24 cellular contexts compared by ENCODE assay signal in genomic region chr10:88418871-88419270, GRCh38.
"Had no signal": no experiment of that assay in that cellular context is flagged by ENCODE, and none has a peak within 500 bp of the region (broad histone marks: within the 10 kb centered on the region; RNA-seq: fewer than 3 reads in every experiment).

No MANE protein-coding gene starts in this region.

- H3K27ac Mint-ChIP-seq: naive thymus-derived CD4-positive, alpha-beta T cell; natural killer cell treated with Interleukin-12 subunit alpha and Interleukin-12 subunit beta and Interleukin-15 and Interleukin-18, amount 100 ng/mL, for 72 hours; progenitor cell of endocrine pancreas; stimulated activated memory B cell treated with anti-CD40 and anti-IgM and Interleukin-4, amounts not matched to agents 10 μg/mL and 1 μg/mL and 100 μg/mL, for 72 hours; stimulated activated naive CD8-positive, alpha-beta T cell treated with anti-CD3 and anti-CD28 coated beads, Interleukin-15, amount 100 ng/mL, for 72 hours had no signal

- H3K4me1 Mint-ChIP-seq: stimulated activated memory B cell treated with anti-CD40 and anti-IgM and Interleukin-4, amounts not matched to agents 10 μg/mL and 1 μg/mL and 100 μg/mL, for 72 hours; stimulated activated naive CD8-positive, alpha-beta T cell treated with anti-CD3 and anti-CD28 coated beads, Interleukin-15, amount 100 ng/mL, for 72 hours had no signal

- H3K36me3 Mint-ChIP-seq: naive thymus-derived CD4-positive, alpha-beta T cell; natural killer cell treated with Interleukin-12 subunit alpha and Interleukin-12 subunit beta and Interleukin-15 and Interleukin-18, amount 100 ng/mL, for 72 hours; stimulated activated memory B cell treated with anti-CD40 and anti-IgM and Interleukin-4, amounts not matched to agents 10 μg/mL and 1 μg/mL and 100 μg/mL, for 72 hours had no signal

- H3K4me3 ChIP-seq: left ventricle myocardium inferior, lung, mucosa of descending colon, ovary, right atrium auricular region, right lobe of liver, smooth muscle cell, tibial nerve, upper lobe of left lung, vagina had no signal

- H3K36me3 ChIP-seq: left ventricle myocardium inferior, ovary, right atrium auricular region, right lobe of liver, tibial nerve, upper lobe of left lung, vagina had no signal

- H3K9me3 Mint-ChIP-seq: naive thymus-derived CD4-positive, alpha-beta T cell; natural killer cell treated with Interleukin-12 subunit alpha and Interleukin-12 subunit beta and Interleukin-15 and Interleukin-18, amount 100 ng/mL, for 72 hours; stimulated activated memory B cell treated with anti-CD40 and anti-IgM and Interleukin-4, amounts not matched to agents 10 μg/mL and 1 μg/mL and 100 μg/mL, for 72 hours; stimulated activated naive CD8-positive, alpha-beta T cell treated with anti-CD3 and anti-CD28 coated beads, Interleukin-15, amount 100 ng/mL, for 72 hours had no signal

- H3K9me3 ChIP-seq: left ventricle myocardium inferior, mucosa of descending colon, ovary, right atrium auricular region, right lobe of liver, tibial nerve, upper lobe of left lung, vagina had no signal

- H3K4me1 ChIP-seq: right lobe of liver, upper lobe of left lung, vagina had no signal

- H3K4me3 Mint-ChIP-seq: naive thymus-derived CD4-positive, alpha-beta T cell; natural killer cell treated with Interleukin-12 subunit alpha and Interleukin-12 subunit beta and Interleukin-15 and Interleukin-18, amount 100 ng/mL, for 72 hours; stimulated activated memory B cell treated with anti-CD40 and anti-IgM and Interleukin-4, amounts not matched to agents 10 μg/mL and 1 μg/mL and 100 μg/mL, for 72 hours; stimulated activated naive CD8-positive, alpha-beta T cell treated with anti-CD3 and anti-CD28 coated beads, Interleukin-15, amount 100 ng/mL, for 72 hours had no signal

- DNase-seq: hippocampal formation; islet precursor cell; left ventricle myocardium inferior; midbrain; mucosa of descending colon; naive thymus-derived CD4-positive, alpha-beta T cell; ovary; right lobe of liver; stimulated activated CD4-positive, alpha-beta T cell treated with anti-CD3 and anti-CD28 coated beads, Interleukin-1b, Interleukin-23, amount 100 ng/mL, for 48 hours; stimulated activated CD4-positive, alpha-beta T cell treated with anti-CD3 and anti-CD28 coated beads, Interleukin-2, amount 100 ng/mL, for 48 hours; stimulated activated CD4-positive, alpha-beta T cell treated with anti-CD3 and anti-CD28 coated beads, Interleukin-4, amount 100 ng/mL, for 4 hours; stimulated activated CD8-positive, alpha-beta memory T cell treated with anti-CD3 and anti-CD28 coated beads, Interleukin-4, amount 100 ng/mL, for 48 hours; stimulated activated naive CD4-positive, alpha-beta T cell treated with Interleukin-2 at 50 U/mL for 16 hours; stimulated activated naive CD8-positive, alpha-beta T cell treated with anti-CD3 and anti-CD28 coated beads, Interleukin-15, amount 100 ng/mL, for 72 hours; substantia nigra had no signal

- H3K27me3 Mint-ChIP-seq: progenitor cell of endocrine pancreas; stimulated activated memory B cell treated with anti-CD40 and anti-IgM and Interleukin-4, amounts not matched to agents 10 μg/mL and 1 μg/mL and 100 μg/mL, for 72 hours; stimulated activated naive CD8-positive, alpha-beta T cell treated with anti-CD3 and anti-CD28 coated beads, Interleukin-15, amount 100 ng/mL, for 72 hours had no signal

- H3K27ac ChIP-seq: left ventricle myocardium inferior, ovary, right atrium auricular region, right lobe of liver, upper lobe of left lung, vagina had no signal

- H3K27me3 ChIP-seq: ovary, right atrium auricular region, right lobe of liver, tibial nerve, upper lobe of left lung, vagina had no signal

- H3K4me2 ChIP-seq: smooth muscle cell had no signal

- ATAC-seq: mucosa of descending colon; naive thymus-derived CD4-positive, alpha-beta T cell; natural killer cell treated with Interleukin-12 subunit alpha and Interleukin-12 subunit beta and Interleukin-15 and Interleukin-18, amount 100 ng/mL, for 72 hours; right lobe of liver; stimulated activated memory B cell treated with anti-CD40 and anti-IgM and Interleukin-4, amounts not matched to agents 10 μg/mL and 1 μg/mL and 100 μg/mL, for 72 hours; stimulated activated naive CD8-positive, alpha-beta T cell treated with anti-CD3 and anti-CD28 coated beads, Interleukin-15, amount 100 ng/mL, for 72 hours had no signal
